In the genomic region with DNA sequence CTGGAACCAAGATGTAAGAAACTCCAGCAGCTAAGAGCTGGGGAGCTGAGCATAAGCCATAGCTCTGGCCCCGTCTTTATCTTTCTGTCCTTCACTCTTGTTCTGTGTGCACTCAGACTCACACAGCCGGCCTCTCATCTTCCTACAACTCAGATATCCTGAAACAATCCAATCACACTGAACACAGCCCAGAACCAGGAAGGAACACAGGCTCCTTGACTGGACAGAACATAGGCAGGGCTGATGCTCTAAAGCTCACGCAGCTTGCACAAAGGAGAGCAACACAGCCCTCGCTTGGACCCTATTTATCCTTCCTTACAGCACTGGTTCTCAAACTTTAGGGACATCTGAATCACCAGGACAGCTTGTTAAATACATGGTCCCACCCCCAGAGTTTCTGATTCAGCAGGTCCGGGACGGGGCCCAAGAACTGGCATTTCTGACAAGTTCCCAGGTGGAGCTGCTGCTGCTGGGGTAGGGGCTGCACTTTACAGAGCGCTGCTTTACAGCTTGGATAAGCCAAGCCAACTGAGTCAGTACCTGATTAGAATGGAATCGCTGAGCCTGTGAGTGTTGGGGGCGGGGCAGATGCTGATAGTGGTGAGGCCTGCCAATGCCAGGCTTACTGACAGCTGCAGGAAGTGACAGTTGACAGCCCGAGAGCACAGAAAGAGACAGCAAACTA, we compare ENCODE assay signal across 10 cellular contexts.
A peak's percentile ranks its signal among the peaks of the same experiment; 100 is the strongest.
DNase-seq lines count a peak whose midpoint lies in the region; ATAC-seq, FAIRE-seq and TF ChIP-seq lines count a peak whose summit lies in the region.
"Had no signal": no experiment of that assay in that cellular context is flagged by ENCODE, and none has a peak within 500 bp of the region (broad histone marks: within the 10 kb centered on the region; RNA-seq: fewer than 3 reads in every experiment).

No MANE protein-coding gene starts in this region.

- H3K27me3 ChIP-seq in OCI-LY1 (ENCODE audit: insufficient read depth, low read length): no peaks in the 10 kb centered on the region

- no peaks in the 10 kb centered on the region for H3K9me3 Mint-ChIP-seq in activated CD4-positive, alpha-beta T cell treated with anti-CD3 and anti-CD28 coated beads for 36 hours (ENCODE audit: low read depth)
- H3K9me3 Mint-ChIP-seq: central memory CD8-positive, alpha-beta T cell had no signal

- H3K27ac Mint-ChIP-seq in activated CD4-positive, alpha-beta T cell treated with anti-CD3 and anti-CD28 coated beads for 36 hours: peak overlapping the region; percentile 23

- peak overlapping the region; percentile 47 for H3K4me3 ChIP-seq in OCI-LY1 (ENCODE audit: low read depth, low read length, poor library complexity, severe bottlenecking)
- H3K4me3 ChIP-seq: upper lobe of right lung had no signal

- H3K9me3 ChIP-seq in OCI-LY1 (ENCODE audit: low read length): no peaks in the 10 kb centered on the region
- H3K9me3 ChIP-seq: upper lobe of right lung had no signal

- H3K9ac ChIP-seq in OCI-LY1 (ENCODE audit: low read length): peak overlapping the region; percentile 61

- no peaks in the 10 kb centered on the region for H4K20me1 ChIP-seq in OCI-LY1 (ENCODE audit: insufficient read depth, low read length)

- H3K4me3 Mint-ChIP-seq in activated CD4-positive, alpha-beta T cell treated with anti-CD3 and anti-CD28 coated beads for 36 hours: no peak overlapping the region
- H3K4me3 Mint-ChIP-seq: central memory CD8-positive, alpha-beta T cell had no signal

- no peak for TF ChIP-seq CTCF in OCI-LY1 (IDR thresholded peaks at IDR 0.05; ENCODE audit: low read length)

- POLR2A ChIA-PET in activated CD4-positive, alpha-beta T cell treated with anti-CD3 and anti-CD28 coated beads for 36 hours (lab: Charles Lee): no interaction called here

- ATAC-seq in activated CD4-positive, alpha-beta T cell treated with anti-CD3 and anti-CD28 coated beads for 36 hours: peak; percentile 94
- ATAC-seq in Right ventricle myocardium inferior (peak; percentile 78), GM21381 (IDR thresholded peaks at IDR 0.05; ENCODE audit: unreplicated experiment) (no peak)
- ATAC-seq: upper lobe of right lung had no signal

- H3K9me2 ChIP-seq in OCI-LY1 (ENCODE audit: low read depth, low read length): no peaks in the 10 kb centered on the region

- H3K4me2 ChIP-seq in OCI-LY1 (ENCODE audit: low read length): peak overlapping the region; percentile 54

- H3K79me2 ChIP-seq in OCI-LY1 (ENCODE audit: insufficient read depth, low read length): no peaks in the 10 kb centered on the region

- intact Hi-C loops in activated CD4-positive, alpha-beta T cell treated with anti-CD3 and anti-CD28 coated beads for 36 hours (cut with DNase I, micrococcal nuclease): no loop called here
- intact Hi-C loops in Right ventricle myocardium inferior (cut with DNase I): no loop called here

- CTCF ChIA-PET in activated CD4-positive, alpha-beta T cell treated with anti-CD3 and anti-CD28 coated beads for 36 hours (lab: Charles Lee): interaction anchor here (0.6 to 1.7 kb wide), 6 partner anchors 14 to 63 kb away, joined by 3 to 7 read pairs (median 4); no protein-coding TSS in a partner anchor

- no peaks in the 10 kb centered on the region for H3K36me3 Mint-ChIP-seq in activated CD4-positive, alpha-beta T cell treated with anti-CD3 and anti-CD28 coated beads for 36 hours (ENCODE audit: low read depth)

- no peak for FAIRE-seq in HTR-8/SVneo (lab: Jason Lieb, UNC)

- H3K27ac ChIP-seq in OCI-LY1 (ENCODE audit: low read depth, low read length, poor library complexity, severe bottlenecking): peak overlapping the region; percentile 96
- H3K27ac ChIP-seq: upper lobe of right lung had no signal

- H3K4me1 ChIP-seq in OCI-LY1 (ENCODE audit: insufficient read depth, low read length, severe bottlenecking): peaks cover 43% of the 10 kb centered on the region
- H3K4me1 ChIP-seq: upper lobe of right lung had no signal

- H3K36me3 ChIP-seq in OCI-LY1 (ENCODE audit: insufficient read depth, low read length): no peaks in the 10 kb centered on the region; the same call in 1 of the 2 replicates
- H3K36me3 ChIP-seq: upper lobe of right lung had no signal

- peaks cover 6% of the 10 kb centered on the region for H3K27me3 Mint-ChIP-seq in activated CD4-positive, alpha-beta T cell treated with anti-CD3 and anti-CD28 coated beads for 36 hours

- no peak overlapping the region for H2AFZ ChIP-seq in OCI-LY1 (ENCODE audit: low read length)

- no peaks in the 10 kb centered on the region for H3F3A ChIP-seq in OCI-LY1 (ENCODE audit: insufficient read depth, low read length)

- peaks cover 17% of the 10 kb centered on the region for H3K4me1 Mint-ChIP-seq in activated CD4-positive, alpha-beta T cell treated with anti-CD3 and anti-CD28 coated beads for 36 hours
- H3K4me1 Mint-ChIP-seq: central memory CD8-positive, alpha-beta T cell had no signal

- peak; percentile 73 for DNase-seq in activated CD4-positive, alpha-beta T cell treated with anti-CD3 and anti-CD28 coated beads for 36 hours
- no peak for DNase-seq in activated CD4-positive, alpha-beta T cell treated with anti-CD3 and anti-CD28 coated beads for 1 hour
- no peak for DNase-seq in Right ventricle myocardium inferior (ENCODE audit: missing footprints)
- peak; percentile 37 for DNase-seq in stimulated activated CD8-positive, alpha-beta memory T cell treated with anti-CD3 and anti-CD28 coated beads, Interleukin-4, amount 100 ng/mL, for 48 hours
- no peak for DNase-seq in HTR-8/SVneo (ENCODE audit: insufficient read length, low spot score)
- DNase-seq in cerebellar nuclear complex (lab: John Stamatoyannopoulos, UW): no peak
- DNase-seq: upper lobe of right lung had no signal

Comparison
In these comparisons a context has a peak if more than half of its experiments do, and no peak if none do; other contexts are left out.
1. DNase-seq: peak in activated CD4-positive, alpha-beta T cell treated with anti-CD3 and anti-CD28 coated beads for 36 hours (single experiment) and stimulated activated CD8-positive, alpha-beta memory T cell treated with anti-CD3 and anti-CD28 coated beads, Interleukin-4, amount 100 ng/mL, for 48 hours (single experiment); none in activated CD4-positive, alpha-beta T cell treated with anti-CD3 and anti-CD28 coated beads for 1 hour (single experiment), Right ventricle myocardium inferior (single experiment), HTR-8/SVneo (single experiment) and cerebellar nuclear complex (0 of 2).